25 cellular contexts compared by ENCODE assay signal in the genomic region with DNA sequence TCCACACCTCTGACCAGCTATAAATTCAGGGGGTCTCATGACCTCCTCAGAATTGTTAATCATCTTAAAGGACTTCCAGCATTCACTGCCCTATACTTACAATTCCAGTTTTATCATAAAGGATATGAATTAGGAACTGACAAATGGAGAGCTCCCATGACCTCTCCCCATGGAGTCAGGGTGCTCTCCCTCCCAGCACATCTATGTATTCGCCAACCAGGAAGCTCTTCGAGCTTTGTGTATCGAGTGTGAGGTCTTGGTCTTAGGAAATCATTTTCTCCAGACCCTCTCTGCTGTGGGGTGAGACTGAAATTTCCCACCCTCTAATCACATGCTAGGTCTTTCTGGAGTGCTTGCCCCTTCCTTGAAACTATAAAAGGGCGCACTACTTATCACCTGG.
"Had no signal": no experiment of that assay in that cellular context is flagged by ENCODE, and none has a peak within 500 bp of the region (broad histone marks: within the 10 kb centered on the region; RNA-seq: fewer than 3 reads in every experiment).

No MANE protein-coding gene starts in this region.

- H3K27me3 ChIP-seq: colonic mucosa, dorsolateral prefrontal cortex, esophagus muscularis mucosa, esophagus squamous epithelium, foreskin keratinocyte, gastrocnemius medialis, gastroesophageal sphincter, heart left ventricle had no signal

- H3K27ac Mint-ChIP-seq: dendritic cell treated with granulocyte-macrophage colony-stimulating factor and Interleukin-4, amounts not matched to agents 40 ng/mL and 50 ng/mL, for 4 days; effector memory CD8-positive, alpha-beta T cell; endodermal cell had no signal

- H3K36me3 ChIP-seq: colonic mucosa, esophagus muscularis mucosa, esophagus squamous epithelium, gastrocnemius medialis, gastroesophageal sphincter, heart left ventricle, heart right ventricle had no signal

- H3K4me3 ChIP-seq: colonic mucosa, coronary artery, dorsolateral prefrontal cortex, esophagus muscularis mucosa, esophagus squamous epithelium, gastrocnemius medialis, gastroesophageal sphincter, heart left ventricle, heart right ventricle had no signal

- ATAC-seq: effector memory CD8-positive, alpha-beta T cell; esophagus mucosa; foreskin keratinocyte; gastrocnemius medialis; gastroesophageal sphincter; heart left ventricle; heart right ventricle had no signal

- H3K4me3 Mint-ChIP-seq: dendritic cell treated with granulocyte-macrophage colony-stimulating factor and Interleukin-4, amounts not matched to agents 40 ng/mL and 50 ng/mL, for 4 days; effector memory CD8-positive, alpha-beta T cell; endodermal cell had no signal

- H3K4me1 ChIP-seq: colonic mucosa, esophagus squamous epithelium, foreskin keratinocyte, gastrocnemius medialis, gastroesophageal sphincter, heart left ventricle, heart right ventricle had no signal

- H3K9me3 Mint-ChIP-seq: dendritic cell treated with granulocyte-macrophage colony-stimulating factor and Interleukin-4, amounts not matched to agents 40 ng/mL and 50 ng/mL, for 4 days; endodermal cell had no signal

- DNase-seq: colonic mucosa; cortex of kidney; dermis blood vessel endothelial cell; dorsolateral prefrontal cortex; effector CD4-positive, alpha-beta T cell; effector CD8-positive, alpha-beta T cell; effector memory CD4-positive, alpha-beta T cell; effector memory CD8-positive, alpha-beta T cell; endodermal cell; erythroblast; esophagus squamous epithelium; foreskin fibroblast; foreskin keratinocyte; foreskin melanocyte; gastrocnemius medialis; glutamatergic neuron; head of caudate nucleus; heart left ventricle; heart right ventricle had no signal

- H3K27ac ChIP-seq: colonic mucosa, coronary artery, dorsolateral prefrontal cortex, epithelial cell of prostate, esophagus muscularis mucosa, esophagus squamous epithelium, foreskin keratinocyte, gastrocnemius medialis, gastroesophageal sphincter, heart left ventricle, heart right ventricle had no signal

- H3K27me3 Mint-ChIP-seq: dendritic cell treated with granulocyte-macrophage colony-stimulating factor and Interleukin-4, amounts not matched to agents 40 ng/mL and 50 ng/mL, for 4 days; effector memory CD8-positive, alpha-beta T cell had no signal

- H3K4me1 Mint-ChIP-seq: endodermal cell had no signal

- H3K9me3 ChIP-seq: colonic mucosa, esophagus muscularis mucosa, esophagus squamous epithelium, gastrocnemius medialis, gastroesophageal sphincter, heart left ventricle, heart right ventricle had no signal
